Comparison of ENCODE assay signal across 1 cellular context in the genomic region with DNA sequence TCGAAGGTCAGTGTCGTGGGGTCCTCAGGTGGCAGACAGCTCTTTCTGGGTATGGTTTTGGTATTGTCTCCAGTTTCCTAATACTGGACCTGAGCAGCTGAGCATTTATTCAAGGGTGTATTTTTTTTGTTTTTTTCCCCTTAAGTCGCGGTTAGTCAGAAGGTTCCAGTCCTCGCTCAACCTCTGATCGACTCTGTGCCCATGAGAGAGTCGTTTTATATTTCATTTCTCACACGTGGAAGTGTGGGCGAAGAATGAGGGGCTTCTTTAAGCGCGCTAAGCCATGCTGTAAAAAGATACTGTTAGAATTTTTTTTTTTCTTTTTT.
TF ChIP-seq lines count a peak whose summit lies in the region.

No MANE protein-coding gene starts in this region.

TF ChIP-seq in A549, 52 proteins besides CTCF, POLR2A, EP300 and RAD21 (continued from another document):
- no peak for TF ChIP-seq SREBF2 (IDR thresholded peaks at IDR 0.05)
